Comparison of ENCODE assay signal across 8 cellular contexts in the genomic region with DNA sequence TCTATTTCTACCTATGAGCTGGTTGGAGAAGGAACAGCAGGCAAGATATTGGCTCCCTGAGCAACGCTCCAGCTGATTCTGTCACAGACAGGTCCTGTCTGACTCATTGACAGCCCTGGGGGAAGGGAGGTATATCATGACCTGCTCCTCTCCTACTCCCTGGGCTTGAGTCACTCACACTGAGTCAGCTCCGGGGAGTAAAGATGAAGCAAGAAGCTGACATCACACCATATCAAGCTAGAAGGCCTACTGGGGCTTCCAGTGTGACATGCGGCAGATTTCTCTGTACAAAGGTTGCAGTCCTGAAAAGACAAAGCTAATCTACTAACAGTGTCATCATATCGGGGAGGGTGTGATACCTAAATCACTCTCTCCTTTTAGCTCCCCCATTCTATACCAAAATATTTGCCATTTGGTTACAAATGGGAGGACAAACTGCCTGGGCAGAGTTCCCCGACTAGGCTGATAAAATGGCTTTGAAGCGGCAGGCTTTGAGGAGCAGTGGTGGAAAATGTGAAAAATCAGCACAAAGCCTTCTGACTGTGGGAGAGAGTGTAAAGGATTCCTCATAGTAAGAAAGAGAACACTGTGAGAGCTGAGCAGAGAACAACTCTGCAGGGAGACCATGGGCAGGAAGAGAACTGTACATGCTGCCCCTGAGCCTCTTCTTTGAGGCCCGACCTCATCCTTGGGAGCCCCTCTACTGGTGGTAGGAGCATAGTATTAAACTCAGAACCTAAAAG. TPM values are rescaled to one million over a fixed set of nuclear protein-coding genes. Genes with fewer than 3 reads are reported as not detected.
DNase-seq lines count a peak whose midpoint lies in the region; ATAC-seq and TF ChIP-seq lines count a peak whose summit lies in the region.

No MANE protein-coding gene starts in this region.

- H3K9me3 ChIP-seq in adipocyte (ENCODE audit: control insufficient read depth, low read length) = no peaks in the 10 kb centered on the region
- H3K9me3 ChIP-seq in spleen = no peaks in the 10 kb centered on the region
- no peaks in the 10 kb centered on the region for H3K9me3 ChIP-seq in Karpas-422 (ENCODE audit: low read length)

- peak; percentile 95 for ATAC-seq in SK-N-SH treated with all-trans-retinoic acid at 6 μM for 48 hours

- TF ChIP-seq POLR2A in spleen (IDR thresholded peaks at IDR 0.05) = no peak

- H3K4me1 ChIP-seq in adipocyte (ENCODE audit: control insufficient read depth, insufficient read depth, low read length) = peaks cover 69% of the 10 kb centered on the region
- peaks cover 4 to 64% (median 37%) of the 10 kb centered on the region in 6 donors for H3K4me1 ChIP-seq in spleen
- peaks cover 39% of the 10 kb centered on the region for H3K4me1 ChIP-seq in Karpas-422 (ENCODE audit: low read length)

- no peaks in the 10 kb centered on the region for H3K27me3 ChIP-seq in adipocyte (replicated peaks; ENCODE audit: control insufficient read depth, insufficient read depth, low read length)
- no peaks in the 10 kb centered on the region for H3K27me3 ChIP-seq in spleen (replicated peaks in 1 of 7)
- no peaks in the 10 kb centered on the region for H3K27me3 ChIP-seq in Karpas-422 (ENCODE audit: low read length)

- TF ChIP-seq CTCF in spleen (IDR thresholded peaks at IDR 0.05 in 8 of 11, conservative IDR thresholded peaks at IDR 0.05 in 3 of 11) = no peak

- H3K27ac ChIP-seq in spleen = peak overlapping the region in 6 of 8 donors; percentile 39 to 68 (median 52)
- no peak overlapping the region for H3K27ac ChIP-seq in Karpas-422 (ENCODE audit: low read length)

- no peaks in the 10 kb centered on the region for H4K20me1 ChIP-seq in Karpas-422 (ENCODE audit: insufficient read depth, low read depth, low read length)

- H2AFZ ChIP-seq in Karpas-422 (ENCODE audit: low read length) = no peak overlapping the region

- intact Hi-C loops in spleen (cut with DNase I; ENCODE audit: low total_unique reads) = no loop called here

- H3K4me3 ChIP-seq in adipocyte (ENCODE audit: low read length) (peak overlapping the region; percentile 60), spleen (no peak overlapping the region), Karpas-422 (ENCODE audit: low read length) (no peak overlapping the region)

- DNase-seq in ELF-1 (ENCODE audit: low read depth, low spot score) (peak; percentile 73), adipocyte (ENCODE audit: low read depth) (peak; percentile 99), hepatic stellate cell (ENCODE audit: low spot score) (peak; percentile 97), spleen (no peak), NCI-H2107 (lab: John Stamatoyannopoulos, UW) (no peak), DMS79 treated with DMSO at 0.1 percent for 48 hours (lab: John Stamatoyannopoulos, UW) (no peak), Karpas-422 (no peak)

- no peaks in the 10 kb centered on the region for H3K9me2 ChIP-seq in Karpas-422 (replicated peaks; ENCODE audit: insufficient read depth, low read length)

- 63 to 85% (median 72%) methylated on average over 6 to 7 of the region's 7 CpGs for WGBS in spleen, 5 donors

- H3K79me2 ChIP-seq in Karpas-422 (ENCODE audit: low read length) = peaks cover 32% of the 10 kb centered on the region

- H3K4me2 ChIP-seq in Karpas-422 (ENCODE audit: low read depth, low read length, poor library complexity, severe bottlenecking) = no peak overlapping the region

- peak overlapping the region; percentile 83 for H3K9ac ChIP-seq in adipocyte (ENCODE audit: low read length)
- no peak overlapping the region for H3K9ac ChIP-seq in Karpas-422 (ENCODE audit: low read length)

- H3K36me3 ChIP-seq in adipocyte (ENCODE audit: control insufficient read depth, insufficient read depth, low read length, severe bottlenecking) (peaks cover 52% of the 10 kb centered on the region), spleen (peaks cover 0 to 100% (median 87%) of the 10 kb centered on the region in 6 donors), Karpas-422 (ENCODE audit: insufficient read depth, low read length) (peaks cover 26% of the 10 kb centered on the region; the same call in 1 of the 2 replicates)

TF ChIP-seq in SK-N-SH treated with all-trans-retinoic acid at 6 μM for 48 hours, 23 proteins besides CTCF, POLR2A, EP300 and RAD21:
- no peak for TF ChIP-seq RARB (CRISPR knock-in tag; IDR thresholded peaks at IDR 0.05)
- no peak for TF ChIP-seq GLIS3 (CRISPR knock-in tag; IDR thresholded peaks at IDR 0.05)
- TF ChIP-seq, protein P1, sequence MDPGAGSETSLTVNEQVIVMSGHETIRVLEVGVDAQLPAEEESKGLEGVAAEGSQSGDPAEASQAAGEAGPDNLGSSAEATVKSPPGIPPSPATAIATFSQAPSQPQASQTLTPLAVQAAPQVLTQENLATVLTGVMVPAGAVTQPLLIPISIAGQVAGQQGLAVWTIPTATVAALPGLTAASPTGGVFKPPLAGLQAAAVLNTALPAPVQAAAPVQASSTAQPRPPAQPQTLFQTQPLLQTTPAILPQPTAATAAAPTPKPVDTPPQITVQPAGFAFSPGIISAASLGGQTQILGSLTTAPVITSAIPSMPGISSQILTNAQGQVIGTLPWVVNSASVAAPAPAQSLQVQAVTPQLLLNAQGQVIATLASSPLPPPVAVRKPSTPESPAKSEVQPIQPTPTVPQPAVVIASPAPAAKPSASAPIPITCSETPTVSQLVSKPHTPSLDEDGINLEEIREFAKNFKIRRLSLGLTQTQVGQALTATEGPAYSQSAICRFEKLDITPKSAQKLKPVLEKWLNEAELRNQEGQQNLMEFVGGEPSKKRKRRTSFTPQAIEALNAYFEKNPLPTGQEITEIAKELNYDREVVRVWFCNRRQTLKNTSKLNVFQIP (CRISPR knock-in tag; IDR thresholded peaks at IDR 0.05; ENCODE audit: borderline replicate concordance, low read depth) = 0 out of 2 replicates have a peak, but pooled peaks have one; percentile 77
- peak; percentile 88 for TF ChIP-seq OSR1 (CRISPR knock-in tag; IDR thresholded peaks at IDR 0.05)
- peak; percentile 67; the same call in 1 of the 2 replicates for TF ChIP-seq CSDC2 (CRISPR knock-in tag; IDR thresholded peaks at IDR 0.05)
- TF ChIP-seq ZFP3 (CRISPR knock-in tag; IDR thresholded peaks at IDR 0.05) = 0 out of 2 replicates have a peak, but pooled peaks have one; percentile 34
TF ChIP-seq in SK-N-SH treated with all-trans-retinoic acid at 6 μM for 48 hours: peak in this region for 4.

RNA-seq across cellular contexts. Expression of a gene that starts 15.5 kb away (rescaled TPM):
- total RNA-seq in spleen = 10 to 100 TPM; 63.7 to 85.4 (median 69.5) TPM
- 10 to 100 TPM; 25.6 to 41.4 (median 30.8) TPM for polyA plus RNA-seq in spleen
- total RNA-seq in Karpas-422 (2014; rRNA removed; shearing (Covaris generic); ENCODE audit: low replicate concordance) = 29.4 and 42.6 TPM in 2 replicates

RNA-seq across cellular contexts. Expression of a gene that starts 29.7 kb away (rescaled TPM):
- total RNA-seq in spleen = 10 to 100 TPM; 27.3 to 46.6 (median 33.4) TPM
- polyA plus RNA-seq in spleen = 10 to 100 TPM in 1 of 3 donors, 1 to 10 TPM in 2; 9.1 to 17.7 (median 9.8) TPM
- 21.3 and 33.5 TPM in 2 replicates for total RNA-seq in Karpas-422 (2014; rRNA removed; shearing (Covaris generic); ENCODE audit: low replicate concordance)

RNA-seq across cellular contexts. Expression of a gene that starts 35.3 kb away (rescaled TPM):
- total RNA-seq in spleen = 10 to 100 TPM; 75.9 to 96.1 (median 92.2) TPM
- polyA plus RNA-seq in spleen = 10 to 100 TPM; 30.8 to 57.8 (median 40.3) TPM
- total RNA-seq in Karpas-422 (2014; rRNA removed; shearing (Covaris generic); ENCODE audit: low replicate concordance) = 101 and 159 TPM in 2 replicates

RNA-seq across cellular contexts. Expression of a gene that starts 57.2 kb away (rescaled TPM):
- total RNA-seq in spleen = 100 to 1,000 TPM in 5 of 7 donors, 10 to 100 TPM in 2; 90.8 to 157 (median 121) TPM
- polyA plus RNA-seq in spleen = 100 to 1,000 TPM; 149 to 180 (median 156) TPM
- 99.7 and 167 TPM in 2 replicates for total RNA-seq in Karpas-422 (2014; rRNA removed; shearing (Covaris generic); ENCODE audit: low replicate concordance)

Comparison
In these comparisons a context has a peak if more than half of its experiments do, and no peak if none do; other contexts are left out.
1. DNase-seq: peak in ELF-1 (single experiment), adipocyte (single experiment) and hepatic stellate cell (single experiment); none in spleen (single experiment), NCI-H2107 (single experiment), DMS79 treated with DMSO at 0.1 percent for 48 hours (single experiment) and Karpas-422 (single experiment).